Comparison of ENCODE assay signal across 16 cellular contexts in genomic region chr14:62776300-62776699, GRCh38.
A peak's percentile ranks its signal among the peaks of the same experiment; 100 is the strongest.
DNase-seq lines count a peak whose midpoint lies in the region; ATAC-seq and TF ChIP-seq lines count a peak whose summit lies in the region.
"Had no signal": no experiment of that assay in that cellular context is flagged by ENCODE, and none has a peak within 500 bp of the region (broad histone marks: within the 10 kb centered on the region; RNA-seq: fewer than 3 reads in every experiment).

No MANE protein-coding gene starts in this region.

- H2BK120ac ChIP-seq in H9 (ENCODE audit: low read depth, low read length, poor library complexity, severe bottlenecking), result no peak overlapping the region

- TF ChIP-seq CTCF in fibroblast of villous mesenchyme (IDR thresholded peaks at IDR 0.05; ENCODE audit: insufficient read depth, low read depth, low read length) (no peak), upper lobe of right lung (IDR thresholded peaks at IDR 0.05) (no peak), H9 (conservative IDR thresholded peaks at IDR 0.05) (no peak), sigmoid colon (IDR thresholded peaks at IDR 0.05) (no peak)

- no peak overlapping the region for H2BK20ac ChIP-seq in H9 (ENCODE audit: low read depth, low read length, poor library complexity, severe bottlenecking)

- H3K4me1 Mint-ChIP-seq in H9, result peaks cover 14 to 36% of the 10 kb centered on the region in 2 experiments
- H3K4me1 Mint-ChIP-seq: CD4-positive, alpha-beta memory T cell had no signal

- H2AK5ac ChIP-seq in H9 (ENCODE audit: insufficient read length, low read length), result no peak overlapping the region

- no peak overlapping the region for H3K4me2 ChIP-seq in H9 (ENCODE audit: insufficient read depth, insufficient read length, low read length)
- H3K4me2 ChIP-seq: GM23338 had no signal

- H3K36me3 ChIP-seq in adipocyte (ENCODE audit: control insufficient read depth, insufficient read depth, low read length, severe bottlenecking), result no peaks in the 10 kb centered on the region
- no peaks in the 10 kb centered on the region for H3K36me3 ChIP-seq in upper lobe of right lung
- H3K36me3 ChIP-seq in sigmoid colon, result no peaks in the 10 kb centered on the region
- H3K36me3 ChIP-seq: BE2C had no signal

- no peaks in the 10 kb centered on the region for H3K79me2 ChIP-seq in H9 (ENCODE audit: insufficient read depth, low read length)

- H3K18ac ChIP-seq in H9 (ENCODE audit: insufficient read length, low read depth, low read length), result no peak overlapping the region

- ATAC-seq in upper lobe of right lung, result peak; percentile 36
- no peak for ATAC-seq in HG03378 (IDR thresholded peaks at IDR 0.05; ENCODE audit: unreplicated experiment)
- ATAC-seq: GM12878, GM23338 had no signal

- peaks cover 39% of the 10 kb centered on the region for H3K27me3 Mint-ChIP-seq in H9 (ENCODE audit: low read depth)

- H4K8ac ChIP-seq in H9 (replicated peaks; ENCODE audit: insufficient read length, low read depth, low read length), result no peak overlapping the region

- H3K56ac ChIP-seq in H9 (ENCODE audit: insufficient read length, low read depth, low read length), result no peak overlapping the region

- no peak overlapping the region for H3T11ph ChIP-seq in H9 (ENCODE audit: low read length)

- WGBS in H9 (ENCODE audit: extremely low coverage, insufficient read length, low lambda C conversion rate), result no CpG with 5 or more reads among the region's 1 CpG
- WGBS in sigmoid colon, 2 donors, result 79 to 96% methylated on average over 1 of the region's 1 CpG

- no peak overlapping the region for H2BK15ac ChIP-seq in H9 (ENCODE audit: low read depth, low read length)

- no peaks in the 10 kb centered on the region for H3K23me2 ChIP-seq in H9 (ENCODE audit: insufficient read length, low read depth, low read length, poor library complexity, severe bottlenecking)

- H3K4me3 Mint-ChIP-seq in H9, result no peak overlapping the region
- H3K4me3 Mint-ChIP-seq: CD4-positive, alpha-beta memory T cell; GM23338 had no signal

- peaks cover 3 to 13% of the 10 kb centered on the region in 2 experiments; a peak in 3 of 5 replicates for H3K9me3 Mint-ChIP-seq in H9
- H3K9me3 Mint-ChIP-seq: GM23338 had no signal

- H3K27me3 ChIP-seq in adipocyte (replicated peaks; ENCODE audit: control insufficient read depth, insufficient read depth, low read length) (no peaks in the 10 kb centered on the region), upper lobe of right lung (no peaks in the 10 kb centered on the region), H9 (ENCODE audit: insufficient read depth, low read length) (no peaks in the 10 kb centered on the region), sigmoid colon (no peaks in the 10 kb centered on the region)
- H3K27me3 ChIP-seq: BE2C had no signal

- no peak overlapping the region for H3K23ac ChIP-seq in H9 (ENCODE audit: insufficient read length, low read depth, low read length)

- no peak overlapping the region for H3K4ac ChIP-seq in H9 (ENCODE audit: low read depth, low read length)

- no peak overlapping the region for H2BK5ac ChIP-seq in H9 (ENCODE audit: insufficient read length, low read length)

- H3K27ac ChIP-seq in upper lobe of right lung, result no peak overlapping the region
- no peak overlapping the region for H3K27ac ChIP-seq in H9 (ENCODE audit: insufficient read length, low read depth, low read length)
- no peak overlapping the region for H3K27ac ChIP-seq in sigmoid colon
- H3K27ac ChIP-seq: C4-2B, HL-60 had no signal

- no peak overlapping the region for H3K27ac Mint-ChIP-seq in H9
- H3K27ac Mint-ChIP-seq: CD4-positive, alpha-beta memory T cell; GM23338 had no signal

- no peak overlapping the region for H2BK12ac ChIP-seq in H9 (ENCODE audit: insufficient read length, low read depth, low read length)

- H4K5ac ChIP-seq in H9 (ENCODE audit: insufficient read length, low read depth, low read length), result no peak overlapping the region

- no peak overlapping the region for H2AFZ ChIP-seq in H9 (ENCODE audit: low read length)
- H2AFZ ChIP-seq: GM23338 had no signal

- TF ChIP-seq EP300 in sigmoid colon (IDR thresholded peaks at IDR 0.05), result no peak

- H3K9me3 ChIP-seq in adipocyte (ENCODE audit: control insufficient read depth, low read length) (peaks cover 2% of the 10 kb centered on the region), upper lobe of right lung (no peaks in the 10 kb centered on the region), H9 (ENCODE audit: control insufficient read depth, low read depth, low read length) (no peaks in the 10 kb centered on the region), sigmoid colon (peaks cover 0 to 4% (median 0%) of the 10 kb centered on the region in 4 donors)
- H3K9me3 ChIP-seq: BE2C had no signal

- H3K4me1 ChIP-seq in adipocyte (ENCODE audit: control insufficient read depth, insufficient read depth, low read length), result peaks cover 6% of the 10 kb centered on the region
- H3K4me1 ChIP-seq in upper lobe of right lung, result peaks cover 4% of the 10 kb centered on the region
- H3K4me1 ChIP-seq in H9 (ENCODE audit: insufficient read depth, low read length), result no peaks in the 10 kb centered on the region
- no peaks in the 10 kb centered on the region for H3K4me1 ChIP-seq in sigmoid colon

- intact Hi-C loops in upper lobe of right lung (cut with DNase I) (no loop called here), sigmoid colon (cut with DNase I) (no loop called here)

- H3K9ac ChIP-seq in adipocyte (ENCODE audit: low read length) (no peak overlapping the region), H9 (ENCODE audit: extremely low read depth, insufficient read length, low read length) (no peak overlapping the region)

- H4K91ac ChIP-seq in H9 (ENCODE audit: insufficient read length, low read depth, low read length), result no peak overlapping the region

- DNase-seq in HCEC 1CT, result peak; percentile 37
- DNase-seq in adipocyte (ENCODE audit: low read depth), result peak; percentile 20
- DNase-seq in fibroblast of villous mesenchyme (ENCODE audit: low read depth), result peak; percentile 30
- no peak for DNase-seq in upper lobe of right lung
- DNase-seq in H9, result no peak
- no peak for DNase-seq in sigmoid colon
- DNase-seq: BE2C; CD4-positive, alpha-beta memory T cell; DMS79; H7; KBM-7 had no signal

- TF ChIP-seq POLR2A in sigmoid colon (IDR thresholded peaks at IDR 0.05), result no peak

- H3K14ac ChIP-seq in H9 (ENCODE audit: insufficient read depth, low read length), result no peak overlapping the region

- no peak overlapping the region for H3K4me3 ChIP-seq in adipocyte (ENCODE audit: low read length)
- no peak overlapping the region for H3K4me3 ChIP-seq in fibroblast of villous mesenchyme (ENCODE audit: low read depth, low read length)
- no peak overlapping the region for H3K4me3 ChIP-seq in upper lobe of right lung
- H3K4me3 ChIP-seq in sigmoid colon, result no peak overlapping the region
- H3K4me3 ChIP-seq: GM12878, GM23338 had no signal

- no peaks in the 10 kb centered on the region for H3K79me1 ChIP-seq in H9 (ENCODE audit: insufficient read depth, low read depth, low read length, poor library complexity, severe bottlenecking)

- H3K36me3 Mint-ChIP-seq in H9 (ENCODE audit: insufficient read depth in 1 of 3, low read depth in 3 of 3), result peaks cover 0 to 8% (median 0%) of the 10 kb centered on the region in 3 experiments; a peak in 4 of 7 replicates
- H3K36me3 Mint-ChIP-seq: CD4-positive, alpha-beta memory T cell had no signal

- no peaks in the 10 kb centered on the region for H4K20me1 ChIP-seq in H9 (ENCODE audit: control insufficient read depth, insufficient read depth, insufficient read length)

Comparison
In these comparisons a context has a peak if more than half of its experiments do, and no peak if none do; other contexts are left out.
1. DNase-seq: peak in HCEC 1CT (single experiment), adipocyte (single experiment) and fibroblast of villous mesenchyme (single experiment); none in upper lobe of right lung (single experiment), H9 (single experiment) and sigmoid colon (single experiment).